ENCODE assay signal across 10 cellular contexts in the genomic region with DNA sequence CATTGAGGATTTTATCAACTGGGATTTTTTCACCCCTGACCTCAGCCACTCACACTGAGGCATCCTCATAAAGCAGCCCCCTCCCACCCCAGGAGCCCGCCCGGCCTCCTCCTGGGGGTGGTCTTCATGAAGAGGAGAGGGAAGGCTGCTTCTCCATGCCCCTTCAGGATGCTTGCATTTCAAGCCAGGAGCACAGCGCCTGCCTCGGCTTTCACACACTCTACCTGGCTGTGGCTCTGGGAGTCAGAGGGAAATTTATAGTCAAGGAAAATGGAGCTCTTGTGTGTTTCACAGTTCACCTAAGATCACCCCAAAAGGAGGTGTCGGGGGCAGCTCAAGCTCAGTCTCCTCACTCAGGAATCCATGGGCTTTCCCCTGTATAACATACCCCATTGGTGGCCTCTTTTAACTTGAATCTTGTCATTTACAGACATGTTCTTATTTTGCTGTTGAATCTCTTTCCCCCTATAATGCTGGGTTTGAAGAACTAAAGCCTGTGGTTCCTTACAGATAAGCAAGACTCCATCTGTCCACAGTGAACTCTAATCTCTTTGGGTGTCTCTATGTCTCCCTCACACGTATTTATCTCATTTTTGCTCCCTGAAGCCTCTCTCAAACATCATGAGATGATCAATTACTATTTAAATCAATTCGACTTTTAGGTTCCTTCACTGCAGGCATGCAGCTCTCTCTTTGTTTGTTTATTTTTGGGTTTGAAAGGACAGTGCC. TPM values are rescaled to one million over a fixed set of nuclear protein-coding genes. Genes with fewer than 3 reads are reported as not detected.
"Had no signal": no experiment of that assay in that cellular context is flagged by ENCODE, and none has a peak within 500 bp of the region (broad histone marks: within the 10 kb centered on the region; RNA-seq: fewer than 3 reads in every experiment).

No MANE protein-coding gene starts in this region.

- H3K4me3 ChIP-seq: ovary, skin epidermis had no signal

- H3K36me3 ChIP-seq: ovary had no signal

- DNase-seq: activated CD8-positive, alpha-beta memory T cell treated with anti-CD3 and anti-CD28 coated beads, Interleukin-2, amount 50 U/mL, for 48 hours; activated CD8-positive, alpha-beta T cell treated with anti-CD3 and anti-CD28 coated beads, Interleukin-2, amount 10 ng/mL, durations not matched to agents 7 days and 5 days; activated naive CD4-positive, alpha-beta T cell treated with Interleukin-2 at 50 U/mL for 16 hours; activated naive CD8-positive, alpha-beta T cell treated with anti-CD3 and anti-CD28 coated beads, Interleukin-2, amount 50 U/mL, for 24 hours; foreskin keratinocyte; ovary had no signal

- FAIRE-seq: astrocyte, TTC549, urothelium cell line had no signal

- H3K4me1 ChIP-seq: foreskin keratinocyte had no signal

- H3K27ac ChIP-seq: foreskin keratinocyte, ovary, skin epidermis had no signal

- ATAC-seq: activated CD8-positive, alpha-beta T cell treated with anti-CD3 and anti-CD28 coated beads, Interleukin-2, amount 10 ng/mL, durations not matched to agents 7 days and 5 days; activated naive CD8-positive, alpha-beta T cell treated with anti-CD3 and anti-CD28 coated beads, Interleukin-2, amount 50 U/mL, for 24 hours; foreskin keratinocyte had no signal

- H3K27me3 ChIP-seq: foreskin keratinocyte, ovary had no signal

- H3K9me3 ChIP-seq: ovary had no signal

RNA-seq across cellular contexts. Expression of a gene that starts 22.6 kb away (rescaled TPM):
- polyA plus RNA-seq: foreskin keratinocyte had no signal
